ENCODE assay signal across 9 cellular contexts in genomic region chr15:101188517-101189340, GRCh38.
DNase-seq lines count a peak whose midpoint lies in the region; ATAC-seq and TF ChIP-seq lines count a peak whose summit lies in the region.
"Had no signal": no experiment of that assay in that cellular context is flagged by ENCODE, and none has a peak within 500 bp of the region (broad histone marks: within the 10 kb centered on the region; RNA-seq: fewer than 3 reads in every experiment).

No MANE protein-coding gene starts in this region.

- 52% methylated on average over 28 of the region's 28 CpGs for WGBS in suprapubic skin

- intact Hi-C loops in activated CD8-positive, alpha-beta T cell treated with anti-CD3 and anti-CD28 coated beads for 36 hours (cut with micrococcal nuclease): loop anchor here (2.0 to 5.0 kb wide), 2 partner anchors 18 to 61 kb away; no protein-coding TSS in a partner anchor

- H3K27ac ChIP-seq in suprapubic skin: peak overlapping the region; percentile 70

- no peaks in the 10 kb centered on the region for H3K27me3 Mint-ChIP-seq in activated CD8-positive, alpha-beta T cell treated with anti-CD3 and anti-CD28 coated beads for 36 hours

- CTCF ChIA-PET in activated CD8-positive, alpha-beta T cell treated with anti-CD3 and anti-CD28 coated beads for 36 hours (lab: Charles Lee): interaction anchor here (1.0 kb wide), 2 partner anchors 16 to 70 kb away, joined by 4 to 5 read pairs; no protein-coding TSS in a partner anchor

- H3K9me3 ChIP-seq in suprapubic skin: no peaks in the 10 kb centered on the region

- ATAC-seq in activated CD8-positive, alpha-beta T cell treated with anti-CD3 and anti-CD28 coated beads for 36 hours: peak; percentile 70
- ATAC-seq: HCT116 had no signal

- TF ChIP-seq POLR2A in suprapubic skin (IDR thresholded peaks at IDR 0.05): no peak

- peak overlapping the region; percentile 31 for H3K4me3 Mint-ChIP-seq in activated CD8-positive, alpha-beta T cell treated with anti-CD3 and anti-CD28 coated beads for 36 hours

- peaks cover 45% of the 10 kb centered on the region for H3K36me3 Mint-ChIP-seq in activated CD8-positive, alpha-beta T cell treated with anti-CD3 and anti-CD28 coated beads for 36 hours (ENCODE audit: low read depth)

- H3K4me3 ChIP-seq in HFF-Myc (replicated peaks; ENCODE audit: low read depth, low read length) (peak overlapping the region; percentile 11), suprapubic skin (peak overlapping the region; percentile 45)

- H3K4me1 Mint-ChIP-seq in activated CD8-positive, alpha-beta T cell treated with anti-CD3 and anti-CD28 coated beads for 36 hours (ENCODE audit: low read depth): peaks cover 90% of the 10 kb centered on the region

- H3K4me1 ChIP-seq in suprapubic skin: peaks cover 94% of the 10 kb centered on the region

- no peaks in the 10 kb centered on the region for H3K9me3 Mint-ChIP-seq in activated CD8-positive, alpha-beta T cell treated with anti-CD3 and anti-CD28 coated beads for 36 hours

- H3K27ac Mint-ChIP-seq in activated CD8-positive, alpha-beta T cell treated with anti-CD3 and anti-CD28 coated beads for 36 hours: peak overlapping the region; percentile 84

- no peaks in the 10 kb centered on the region for H3K36me3 ChIP-seq in suprapubic skin

- DNase-seq in ELR (ENCODE audit: low read depth) (peak; percentile 74), HFF-Myc (ENCODE audit: extremely low read depth, low read depth) (no peak), hepatic stellate cell (ENCODE audit: low spot score) (peak; percentile 59), suprapubic skin (ENCODE audit: low spot score in 2 of 2) (no peak), SHP77 (lab: John Stamatoyannopoulos, UW) (no peak), MV-4-11 (lab: John Stamatoyannopoulos, UW) (no peak), amygdala (lab: John Stamatoyannopoulos, UW) (no peak)
- DNase-seq in activated CD8-positive, alpha-beta T cell treated with anti-CD3 and anti-CD28 coated beads for 36 hours: no peak

- POLR2A ChIA-PET in activated CD8-positive, alpha-beta T cell treated with anti-CD3 and anti-CD28 coated beads for 36 hours (lab: Charles Lee): interaction anchor here (1.0 to 2.0 kb wide), 5 partner anchors 10 to 62 kb away, joined by 3 to 8 read pairs (median 5); partner anchors contain the start of gene CHSY1

- H3K27me3 ChIP-seq in suprapubic skin: no peaks in the 10 kb centered on the region

- TF ChIP-seq EP300 in suprapubic skin (IDR thresholded peaks at IDR 0.05): no peak

- TF ChIP-seq CTCF in HFF-Myc (IDR thresholded peaks at IDR 0.05; ENCODE audit: low read depth, low read length, missing control alignments): no peak
- TF ChIP-seq CTCF in activated CD8-positive, alpha-beta T cell treated with anti-CD3 and anti-CD28 coated beads for 36 hours (IDR thresholded peaks at IDR 0.05): no peak
- TF ChIP-seq CTCF in suprapubic skin (IDR thresholded peaks at IDR 0.05): no peak

Comparison
In these comparisons a context has a peak if more than half of its experiments do, and no peak if none do; other contexts are left out.
1. DNase-seq: peak in ELR (single experiment) and hepatic stellate cell (single experiment); none in HFF-Myc (single experiment), activated CD8-positive, alpha-beta T cell treated with anti-CD3 and anti-CD28 coated beads for 36 hours (single experiment), suprapubic skin (0 of 2), SHP77 (0 of 2), MV-4-11 (single experiment) and amygdala (0 of 56).